16 cellular contexts compared by ENCODE assay signal in genomic region chr21:45141507-45141906, GRCh38.
A peak's percentile ranks its signal among the peaks of the same experiment; 100 is the strongest.
DNase-seq lines count a peak whose midpoint lies in the region; ATAC-seq and TF ChIP-seq lines count a peak whose summit lies in the region.
"Had no signal": no experiment of that assay in that cellular context is flagged by ENCODE, and none has a peak within 500 bp of the region (broad histone marks: within the 10 kb centered on the region; RNA-seq: fewer than 3 reads in every experiment).

No MANE protein-coding gene starts in this region.

- H3K27me3 ChIP-seq in endodermal cell (ENCODE audit: control insufficient read depth, insufficient read depth, low read length, poor library complexity, severe bottlenecking): no peaks in the 10 kb centered on the region
- H3K27me3 ChIP-seq in sigmoid colon: no peaks in the 10 kb centered on the region
- peaks cover 82% of the 10 kb centered on the region for H3K27me3 ChIP-seq in MM.1S (replicated peaks; ENCODE audit: insufficient read depth, low read length)
- H3K27me3 ChIP-seq: BE2C had no signal

- peaks cover 1% of the 10 kb centered on the region for H3K4me1 Mint-ChIP-seq in endodermal cell

- no peaks in the 10 kb centered on the region for H4K20me1 ChIP-seq in MM.1S (ENCODE audit: insufficient read depth, low read length)

- H3K27ac Mint-ChIP-seq in endodermal cell: no peak overlapping the region
- H3K27ac Mint-ChIP-seq: CD4-positive, alpha-beta memory T cell had no signal

- 82 to 92% methylated on average over 2 to 5 of the region's 5 CpGs for WGBS in endodermal cell (ENCODE audit: insufficient coverage in 1 of 2, insufficient read length in 1 of 2), 2 experiments
- 90 to 93% methylated on average over 5 of the region's 5 CpGs for WGBS in sigmoid colon, 2 donors

- no peaks in the 10 kb centered on the region for H3K9me2 ChIP-seq in MM.1S (replicated peaks; ENCODE audit: insufficient read depth, low read length)

- no peak overlapping the region for H3K4me2 ChIP-seq in MM.1S (ENCODE audit: low read depth, low read length)
- H3K4me2 ChIP-seq: A549 had no signal

- peaks cover 2% of the 10 kb centered on the region for H3K36me3 Mint-ChIP-seq in endodermal cell (ENCODE audit: low read depth)

- H3F3A ChIP-seq in MM.1S (ENCODE audit: insufficient read depth, low read length): no peaks in the 10 kb centered on the region

- H3K4me3 ChIP-seq in HEK293 (ENCODE audit: low read depth, low read length) (no peak overlapping the region), endodermal cell (ENCODE audit: low read length) (no peak overlapping the region), sigmoid colon (no peak overlapping the region), MM.1S (ENCODE audit: low read length) (no peak overlapping the region)
- H3K4me3 ChIP-seq: A549 had no signal

- TF ChIP-seq CTCF in HEK293 (tag by site-specific recombination; IDR thresholded peaks at IDR 0.05) (no peak), endodermal cell (conservative IDR thresholded peaks at IDR 0.05) (no peak), sigmoid colon (IDR thresholded peaks at IDR 0.05) (no peak), MM.1S (IDR thresholded peaks at IDR 0.05; ENCODE audit: low read length) (no peak)

- intact Hi-C loops in sigmoid colon (cut with DNase I): loop anchor here (5.0 kb wide), 1 partner anchor 296 kb away; no protein-coding TSS in a partner anchor

- POLR2A ChIA-PET in HEK293 (lab: Yijun Ruan, JAX): interaction anchor here (1.0 kb wide), 1 partner anchor 146 kb away, joined by 4 read pairs; the partner anchor contains the start of gene POFUT2

- H3K36me3 ChIP-seq in HEK293 (ENCODE audit: control insufficient read depth in 2 of 2, insufficient read depth in 1 of 2, low read length in 2 of 2) (no peaks in the 10 kb centered on the region), endodermal cell (ENCODE audit: control insufficient read depth, insufficient read depth, low read length) (no peaks in the 10 kb centered on the region), sigmoid colon (peaks cover 0 to 31% (median 2%) of the 10 kb centered on the region in 4 donors), MM.1S (replicated peaks; ENCODE audit: insufficient read depth, low read length) (no peaks in the 10 kb centered on the region)
- H3K36me3 ChIP-seq: BE2C had no signal

- no peak for TF ChIP-seq EP300 in sigmoid colon (IDR thresholded peaks at IDR 0.05)

- H3K27ac ChIP-seq in HEK293 (ENCODE audit: extremely low read depth, low read depth, low read length): no peak overlapping the region
- no peak overlapping the region for H3K27ac ChIP-seq in endodermal cell (ENCODE audit: low read depth, low read length)
- no peak overlapping the region for H3K27ac ChIP-seq in sigmoid colon
- no peak overlapping the region for H3K27ac ChIP-seq in MM.1S (ENCODE audit: low read length)
- H3K27ac ChIP-seq: A549, C4-2B had no signal

- no peak overlapping the region for H3K9ac ChIP-seq in endodermal cell (ENCODE audit: extremely low read depth, low read length, poor library complexity, severe bottlenecking)
- no peak overlapping the region for H3K9ac ChIP-seq in MM.1S (ENCODE audit: low read length)

- no peaks in the 10 kb centered on the region for H3K79me2 ChIP-seq in MM.1S (ENCODE audit: low read length)

- H3K27me3 Mint-ChIP-seq in endodermal cell (ENCODE audit: insufficient read depth): no peaks in the 10 kb centered on the region
- H3K27me3 Mint-ChIP-seq: CD4-positive, alpha-beta memory T cell had no signal

- peak; percentile 10 for DNase-seq in D341Med (ENCODE audit: low spot score)
- peak; percentile 24 for DNase-seq in endodermal cell
- DNase-seq in sigmoid colon: peak; percentile 48
- DNase-seq in GF-D8 (lab: John Stamatoyannopoulos, UW): no peak
- no peak for DNase-seq in activated CD4-positive, alpha-beta T cell treated with anti-CD3 and anti-CD28 coated beads for 48 hours
- DNase-seq in MM.1S: no peak
- DNase-seq: BE2C; CD4-positive, alpha-beta memory T cell; DMS153; DMS79 treated with DMSO at 0.1 percent for 48 hours; EL had no signal

- no peak for TF ChIP-seq POLR2A in sigmoid colon (IDR thresholded peaks at IDR 0.05)

- no peak for ATAC-seq in GM19395 (IDR thresholded peaks at IDR 0.05; ENCODE audit: unreplicated experiment)
- ATAC-seq: A549, HCT116 had no signal

- H3K9me3 ChIP-seq in HEK293 (ENCODE audit: control insufficient read depth, insufficient read depth, low read depth, low read length): no peaks in the 10 kb centered on the region
- H3K9me3 ChIP-seq in endodermal cell (ENCODE audit: control insufficient read depth, low read length): no peaks in the 10 kb centered on the region
- no peaks in the 10 kb centered on the region for H3K9me3 ChIP-seq in sigmoid colon
- H3K9me3 ChIP-seq in MM.1S (replicated peaks; ENCODE audit: insufficient read depth, low read length): no peaks in the 10 kb centered on the region
- H3K9me3 ChIP-seq: A549, BE2C had no signal

- CTCF ChIA-PET in HEK293 (lab: Yijun Ruan, JAX): interaction anchor here (0.6 to 8.0 kb wide), 28 partner anchors 12 to 679 kb away, joined by 3 to 333 read pairs (median 6); partner anchors contain the start of gene SLX9

- H3K4me1 ChIP-seq in HEK293 (ENCODE audit: control insufficient read depth, insufficient read depth, low read length): no peaks in the 10 kb centered on the region
- H3K4me1 ChIP-seq in endodermal cell (ENCODE audit: control insufficient read depth, insufficient read depth, low read length): no peaks in the 10 kb centered on the region
- H3K4me1 ChIP-seq in sigmoid colon: peaks cover 4 to 40% (median 25%) of the 10 kb centered on the region in 4 donors
- no peaks in the 10 kb centered on the region for H3K4me1 ChIP-seq in MM.1S (ENCODE audit: low read length)

- no peak overlapping the region for H3K4me3 Mint-ChIP-seq in endodermal cell
- H3K4me3 Mint-ChIP-seq: CD4-positive, alpha-beta memory T cell had no signal

- no peak overlapping the region for H2AFZ ChIP-seq in MM.1S (ENCODE audit: low read length)

- no peaks in the 10 kb centered on the region for H3K9me3 Mint-ChIP-seq in endodermal cell
- H3K9me3 Mint-ChIP-seq: CD4-positive, alpha-beta memory T cell had no signal

TF ChIP-seq in HEK293, 187 proteins besides CTCF, POLR2A, EP300 and RAD21:
- TF ChIP-seq SCRT2 (tag by site-specific recombination; IDR thresholded peaks at IDR 0.05) (0 out of 2 replicates have a peak, but pooled peaks have one; percentile 11), ZNF184 (tag by site-specific recombination; IDR thresholded peaks at IDR 0.05) (no peak)

Comparison
In these comparisons a context has a peak if more than half of its experiments do, and no peak if none do; other contexts are left out.
1. DNase-seq: peak in D341Med (single experiment), endodermal cell (single experiment) and sigmoid colon (single experiment); none in GF-D8 (single experiment), activated CD4-positive, alpha-beta T cell treated with anti-CD3 and anti-CD28 coated beads for 48 hours (single experiment) and MM.1S (single experiment).